Comparison of ENCODE assay signal across 1 cellular context in the genomic region with DNA sequence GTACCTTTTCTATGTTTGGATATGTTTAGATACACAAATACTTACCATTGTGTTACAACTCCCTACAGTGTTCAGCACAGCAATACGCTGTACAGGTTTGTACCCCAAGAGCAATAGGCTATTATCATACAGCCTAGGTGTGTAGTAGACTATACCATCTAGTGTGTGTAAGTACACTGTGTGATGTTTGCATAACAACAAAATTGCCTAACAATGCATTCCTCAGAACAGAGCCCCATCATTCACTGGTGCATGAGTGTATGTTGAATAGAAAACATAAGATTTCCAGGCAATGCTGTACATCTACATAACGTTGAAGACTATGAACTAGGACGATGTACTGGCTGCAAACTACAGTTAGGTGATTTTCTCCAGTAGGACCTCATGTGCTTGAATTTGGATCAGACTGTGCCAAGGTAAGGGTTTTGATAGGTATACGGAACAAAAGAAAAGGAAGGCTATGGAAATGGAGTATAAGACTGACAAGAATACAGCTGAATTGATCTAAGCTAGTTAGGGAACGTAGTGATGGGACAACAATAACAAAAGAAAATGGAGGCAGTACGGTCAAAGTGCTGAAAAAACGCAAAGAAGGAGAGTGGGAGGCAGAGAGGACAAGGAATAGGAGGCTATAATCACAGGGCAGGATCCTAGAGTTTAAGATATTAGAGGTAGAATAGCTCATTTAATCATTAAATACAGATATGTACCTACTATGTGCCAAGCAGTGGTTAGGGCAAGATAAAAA.
TF ChIP-seq lines count a peak whose summit lies in the region.

No MANE protein-coding gene starts in this region.

TF ChIP-seq in H1, 55 proteins besides CTCF, POLR2A, EP300 and RAD21:
- no peak for TF ChIP-seq RBBP5 (IDR thresholded peaks at IDR 0.05; ENCODE audit: borderline replicate concordance, low read depth, low read length)
- TF ChIP-seq POU5F1 (IDR thresholded peaks at IDR 0.05; ENCODE audit: low read depth, low read length) = 0 out of 2 replicates have a peak, but pooled peaks have one; percentile 35
